Comparison of ENCODE assay signal across 16 cellular contexts in the genomic region with DNA sequence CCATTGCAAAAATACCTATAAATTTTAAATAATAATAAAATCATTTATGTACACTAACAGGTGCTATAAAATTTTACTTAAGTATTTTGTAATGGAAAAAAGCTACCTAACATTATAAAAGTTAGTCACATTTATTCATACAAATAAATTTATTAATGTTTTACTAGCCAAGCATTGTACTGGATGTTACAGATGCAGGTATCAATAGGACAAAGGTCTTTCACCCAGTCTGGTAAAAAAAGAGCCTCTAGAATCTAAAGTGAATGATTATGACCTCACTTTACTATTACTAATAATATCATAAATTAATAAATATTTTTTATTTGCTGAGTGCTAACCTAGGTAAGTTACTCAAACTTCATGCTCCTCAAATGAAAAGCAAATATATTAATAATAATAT.
A peak's percentile ranks its signal among the peaks of the same experiment; 100 is the strongest.
DNase-seq lines count a peak whose midpoint lies in the region; ATAC-seq, FAIRE-seq and TF ChIP-seq lines count a peak whose summit lies in the region.
"Had no signal": no experiment of that assay in that cellular context is flagged by ENCODE, and none has a peak within 500 bp of the region (broad histone marks: within the 10 kb centered on the region; RNA-seq: fewer than 3 reads in every experiment).

No MANE protein-coding gene starts in this region.

- H3K79me2 ChIP-seq in PC-9 (ENCODE audit: low read depth) = no peaks in the 10 kb centered on the region

- H3K4me3 ChIP-seq in A549 (no peak overlapping the region), liver (ENCODE audit: low read depth in 1 of 3, low read length in 3 of 3) (no peak overlapping the region), small intestine (ENCODE audit: low read depth in 1 of 2, low read length in 2 of 2) (no peak overlapping the region), PC-9 (no peak overlapping the region)

- CTCF ChIA-PET in A549 (lab: Yijun Ruan, JAX) = no interaction called here
- CTCF ChIA-PET in PC-9 (lab: Charles Lee) = no interaction called here

- peak overlapping the region in 1 of 2 donors; percentile 1 for H3K9ac ChIP-seq in liver (ENCODE audit: low read depth in 1 of 2, low read length in 2 of 2)

- POLR2A ChIA-PET in A549 (lab: Yijun Ruan, JAX) = no interaction called here
- POLR2A ChIA-PET in PC-9 (lab: Charles Lee; ENCODE audit: unreplicated experiment) = no interaction called here

- TF ChIP-seq POLR2A in A549 (IDR thresholded peaks at IDR 0.05; ENCODE audit: low read length) = no peak

- H3K4me1 ChIP-seq in A549 (peaks cover 28% of the 10 kb centered on the region), liver (ENCODE audit: control insufficient read depth in 4 of 4, insufficient read depth in 4 of 4, low read length in 3 of 4) (peaks cover 0 to 11% (median 2%) of the 10 kb centered on the region in 4 donors), small intestine (ENCODE audit: control insufficient read depth in 2 of 2, insufficient read depth in 1 of 2, low read depth in 1 of 2, low read length in 1 of 2) (no peaks in the 10 kb centered on the region), PC-9 (replicated peaks; ENCODE audit: insufficient read depth) (no peaks in the 10 kb centered on the region)

- DNase-seq in A549 (ENCODE audit: low read depth in 1 of 2, low spot score in 1 of 2) (no peak), HT-29 (ENCODE audit: low spot score) (peak; percentile 15), small intestine (peak; percentile 51), PC-9 (no peak)
- DNase-seq: AML-193; CD4-positive, alpha-beta T cell; H9 had no signal

- no peak overlapping the region for H2AFZ ChIP-seq in PC-9

- H4K20me1 ChIP-seq in PC-9 (ENCODE audit: insufficient read depth) = no peaks in the 10 kb centered on the region

- 0 out of 2 replicates have a peak, but pooled peaks cover 3% of the 10 kb centered on the region for H3F3A ChIP-seq in PC-9 (ENCODE audit: insufficient read depth, low read depth)

- no TSS peak for BruUV-seq in PC-9 (replicated peaks; lab: Mats Ljungman, UMichigan)

- ATAC-seq in A549 = no peak
- ATAC-seq in HG02840 (IDR thresholded peaks at IDR 0.05; ENCODE audit: low FRiP score, unreplicated experiment) = no peak

- H3K27ac ChIP-seq in A549 (peak overlapping the region in 1 of 2 experiments; percentile 50; a peak in 2 of 6 replicates), liver (ENCODE audit: low read depth in 1 of 2, low read length in 2 of 2) (peak overlapping the region; percentile 32 to 50), small intestine (ENCODE audit: low read depth in 1 of 2, low read length in 1 of 2) (no peak overlapping the region), PC-9 (no peak overlapping the region)
- H3K27ac ChIP-seq: C4-2B, HL-60 had no signal

- TF ChIP-seq RAD21 in A549 (conservative IDR thresholded peaks at IDR 0.05 in 1 of 2, IDR thresholded peaks at IDR 0.05 in 1 of 2) (no peak), liver (IDR thresholded peaks at IDR 0.05) (peak in 1 of 2 donors; percentile 18)

- no peak for TF ChIP-seq EP300 in A549 (IDR thresholded peaks at IDR 0.05)

- no peak for TF ChIP-seq CTCF in A549 (IDR thresholded peaks at IDR 0.05)
- TF ChIP-seq CTCF in liver (IDR thresholded peaks at IDR 0.05; ENCODE audit: low read depth, low read length, missing input control) = no peak
- TF ChIP-seq CTCF in PC-9 (conservative IDR thresholded peaks at IDR 0.05) = no peak

- H3K4me2 ChIP-seq in A549 (peak overlapping the region; percentile 73), PC-9 (no peak overlapping the region)

- intact Hi-C loops in PC-9 (cut with micrococcal nuclease; ENCODE audit: unreplicated experiment) = no loop called here

- H3K36me3 ChIP-seq in liver (ENCODE audit: control insufficient read depth in 4 of 4, insufficient read depth in 3 of 4, low read depth in 1 of 4, low read length in 3 of 4) (no peaks in the 10 kb centered on the region), small intestine (ENCODE audit: control insufficient read depth in 2 of 2, insufficient read depth in 2 of 2, low read length in 2 of 2) (no peaks in the 10 kb centered on the region), PC-9 (ENCODE audit: low read depth) (no peaks in the 10 kb centered on the region)

- no peak for FAIRE-seq in A549 (lab: Jason Lieb, UNC)
- FAIRE-seq in small intestine (lab: Jason Lieb, UNC) = no peak
- FAIRE-seq: GM12891, GM19239, H1, HTR-8/SVneo had no signal

- no peaks in the 10 kb centered on the region for H3K9me3 ChIP-seq in A549
- H3K9me3 ChIP-seq in liver (ENCODE audit: control insufficient read depth in 4 of 4, low read length in 3 of 4) = no peaks in the 10 kb centered on the region
- H3K9me3 ChIP-seq in small intestine (ENCODE audit: control insufficient read depth, low read depth) = no peaks in the 10 kb centered on the region
- H3K9me3 ChIP-seq in PC-9 (ENCODE audit: insufficient read depth, low read depth) = no peaks in the 10 kb centered on the region
- H3K9me3 ChIP-seq: Caco-2 had no signal

- no peaks in the 10 kb centered on the region for H3K9me2 ChIP-seq in PC-9 (ENCODE audit: insufficient read depth)

- H3K27me3 ChIP-seq in liver (ENCODE audit: control insufficient read depth in 4 of 4, insufficient read depth in 4 of 4, low read length in 3 of 4) = no peaks in the 10 kb centered on the region
- no peaks in the 10 kb centered on the region for H3K27me3 ChIP-seq in small intestine (ENCODE audit: control insufficient read depth in 2 of 2, insufficient read depth in 2 of 2, low read length in 2 of 2)
- H3K27me3 ChIP-seq in PC-9 (ENCODE audit: insufficient read depth, low read depth) = no peaks in the 10 kb centered on the region

TF ChIP-seq in A549, 52 proteins besides CTCF, POLR2A, EP300 and RAD21:
- TF ChIP-seq, protein P1, sequence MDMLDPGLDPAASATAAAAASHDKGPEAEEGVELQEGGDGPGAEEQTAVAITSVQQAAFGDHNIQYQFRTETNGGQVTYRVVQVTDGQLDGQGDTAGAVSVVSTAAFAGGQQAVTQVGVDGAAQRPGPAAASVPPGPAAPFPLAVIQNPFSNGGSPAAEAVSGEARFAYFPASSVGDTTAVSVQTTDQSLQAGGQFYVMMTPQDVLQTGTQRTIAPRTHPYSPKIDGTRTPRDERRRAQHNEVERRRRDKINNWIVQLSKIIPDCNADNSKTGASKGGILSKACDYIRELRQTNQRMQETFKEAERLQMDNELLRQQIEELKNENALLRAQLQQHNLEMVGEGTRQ (IDR thresholded peaks at IDR 0.05) = no peak
- TF ChIP-seq GATA3 (IDR thresholded peaks at IDR 0.05; ENCODE audit: borderline replicate concordance) (no peak), SMC3 (IDR thresholded peaks at IDR 0.05) (no peak), HOXB5 (CRISPR knock-in tag; IDR thresholded peaks at IDR 0.05) (no peak), RNF2 (IDR thresholded peaks at IDR 0.05; ENCODE audit: borderline replicate concordance, low read depth) (no peak), FOSB (CRISPR knock-in tag; IDR thresholded peaks at IDR 0.05) (no peak), ZNF302 (CRISPR knock-in tag; IDR thresholded peaks at IDR 0.05) (no peak), HOXA7 (CRISPR knock-in tag; IDR thresholded peaks at IDR 0.05) (no peak), BHLHE40 (IDR thresholded peaks at IDR 0.05; ENCODE audit: low read depth, low read length) (no peak), KDM5A (IDR thresholded peaks at IDR 0.05) (no peak), FOXS1 (CRISPR knock-in tag; IDR thresholded peaks at IDR 0.05) (no peak), HEYL (CRISPR knock-in tag; IDR thresholded peaks at IDR 0.05) (no peak)
TF ChIP-seq in A549: peak in this region for 0.

TF ChIP-seq in liver, 16 proteins besides CTCF, POLR2A, EP300 and RAD21 (continues in another document):
- TF ChIP-seq, protein P2, sequence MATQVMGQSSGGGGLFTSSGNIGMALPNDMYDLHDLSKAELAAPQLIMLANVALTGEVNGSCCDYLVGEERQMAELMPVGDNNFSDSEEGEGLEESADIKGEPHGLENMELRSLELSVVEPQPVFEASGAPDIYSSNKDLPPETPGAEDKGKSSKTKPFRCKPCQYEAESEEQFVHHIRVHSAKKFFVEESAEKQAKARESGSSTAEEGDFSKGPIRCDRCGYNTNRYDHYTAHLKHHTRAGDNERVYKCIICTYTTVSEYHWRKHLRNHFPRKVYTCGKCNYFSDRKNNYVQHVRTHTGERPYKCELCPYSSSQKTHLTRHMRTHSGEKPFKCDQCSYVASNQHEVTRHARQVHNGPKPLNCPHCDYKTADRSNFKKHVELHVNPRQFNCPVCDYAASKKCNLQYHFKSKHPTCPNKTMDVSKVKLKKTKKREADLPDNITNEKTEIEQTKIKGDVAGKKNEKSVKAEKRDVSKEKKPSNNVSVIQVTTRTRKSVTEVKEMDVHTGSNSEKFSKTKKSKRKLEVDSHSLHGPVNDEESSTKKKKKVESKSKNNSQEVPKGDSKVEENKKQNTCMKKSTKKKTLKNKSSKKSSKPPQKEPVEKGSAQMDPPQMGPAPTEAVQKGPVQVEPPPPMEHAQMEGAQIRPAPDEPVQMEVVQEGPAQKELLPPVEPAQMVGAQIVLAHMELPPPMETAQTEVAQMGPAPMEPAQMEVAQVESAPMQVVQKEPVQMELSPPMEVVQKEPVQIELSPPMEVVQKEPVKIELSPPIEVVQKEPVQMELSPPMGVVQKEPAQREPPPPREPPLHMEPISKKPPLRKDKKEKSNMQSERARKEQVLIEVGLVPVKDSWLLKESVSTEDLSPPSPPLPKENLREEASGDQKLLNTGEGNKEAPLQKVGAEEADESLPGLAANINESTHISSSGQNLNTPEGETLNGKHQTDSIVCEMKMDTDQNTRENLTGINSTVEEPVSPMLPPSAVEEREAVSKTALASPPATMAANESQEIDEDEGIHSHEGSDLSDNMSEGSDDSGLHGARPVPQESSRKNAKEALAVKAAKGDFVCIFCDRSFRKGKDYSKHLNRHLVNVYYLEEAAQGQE (IDR thresholded peaks at IDR 0.05) = no peak
- TF ChIP-seq, protein P3, sequence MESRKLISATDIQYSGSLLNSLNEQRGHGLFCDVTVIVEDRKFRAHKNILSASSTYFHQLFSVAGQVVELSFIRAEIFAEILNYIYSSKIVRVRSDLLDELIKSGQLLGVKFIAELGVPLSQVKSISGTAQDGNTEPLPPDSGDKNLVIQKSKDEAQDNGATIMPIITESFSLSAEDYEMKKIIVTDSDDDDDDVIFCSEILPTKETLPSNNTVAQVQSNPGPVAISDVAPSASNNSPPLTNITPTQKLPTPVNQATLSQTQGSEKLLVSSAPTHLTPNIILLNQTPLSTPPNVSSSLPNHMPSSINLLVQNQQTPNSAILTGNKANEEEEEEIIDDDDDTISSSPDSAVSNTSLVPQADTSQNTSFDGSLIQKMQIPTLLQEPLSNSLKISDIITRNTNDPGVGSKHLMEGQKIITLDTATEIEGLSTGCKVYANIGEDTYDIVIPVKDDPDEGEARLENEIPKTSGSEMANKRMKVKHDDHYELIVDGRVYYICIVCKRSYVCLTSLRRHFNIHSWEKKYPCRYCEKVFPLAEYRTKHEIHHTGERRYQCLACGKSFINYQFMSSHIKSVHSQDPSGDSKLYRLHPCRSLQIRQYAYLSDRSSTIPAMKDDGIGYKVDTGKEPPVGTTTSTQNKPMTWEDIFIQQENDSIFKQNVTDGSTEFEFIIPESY (IDR thresholded peaks at IDR 0.05) = no peak
- TF ChIP-seq JUND (IDR thresholded peaks at IDR 0.05) = no peak
- TF ChIP-seq, protein P4, sequence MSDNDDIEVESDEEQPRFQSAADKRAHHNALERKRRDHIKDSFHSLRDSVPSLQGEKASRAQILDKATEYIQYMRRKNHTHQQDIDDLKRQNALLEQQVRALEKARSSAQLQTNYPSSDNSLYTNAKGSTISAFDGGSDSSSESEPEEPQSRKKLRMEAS (IDR thresholded peaks at IDR 0.05) = no peak
- no peak for TF ChIP-seq SP1 (IDR thresholded peaks at IDR 0.05)

Comparison
In these comparisons a context has a peak if more than half of its experiments do, and no peak if none do; other contexts are left out.
1. DNase-seq: peak in HT-29 (single experiment) and small intestine (single experiment); none in A549 (0 of 2) and PC-9 (0 of 2).
2. H3K27ac ChIP-seq: peak in liver (2 of 2); none in small intestine (0 of 2) and PC-9 (single experiment).